Comparison of ENCODE assay signal across 14 cellular contexts in genomic region chr15:42726114-42726513, GRCh38. TPM values are rescaled to one million over a fixed set of nuclear protein-coding genes. Genes with fewer than 3 reads are reported as not detected.
A peak's percentile ranks its signal among the peaks of the same experiment; 100 is the strongest.
DNase-seq lines count a peak whose midpoint lies in the region; FAIRE-seq and TF ChIP-seq lines count a peak whose summit lies in the region.
"Had no signal": no experiment of that assay in that cellular context is flagged by ENCODE, and none has a peak within 500 bp of the region (broad histone marks: within the 10 kb centered on the region; RNA-seq: fewer than 3 reads in every experiment).

No MANE protein-coding gene starts in this region.

- peaks cover 16% of the 10 kb centered on the region for H3K9me3 Mint-ChIP-seq in glutamatergic neuron (ENCODE audit: unreplicated experiment)

- no peak for FAIRE-seq in urothelium cell line (lab: Jason Lieb, UNC)
- FAIRE-seq: GM12878, GM19239 had no signal

- no peak for TF ChIP-seq CTCF in GM13977 (IDR thresholded peaks at IDR 0.05; ENCODE audit: extremely low read depth, insufficient read depth, missing control alignments)
- no peak for TF ChIP-seq CTCF in glutamatergic neuron (IDR thresholded peaks at IDR 0.05; ENCODE audit: partially characterized antibody, unreplicated experiment)

- peak overlapping the region; percentile 68 for H3K4me3 Mint-ChIP-seq in glutamatergic neuron (ENCODE audit: unreplicated experiment)

- in situ Hi-C loops in GM13977 (cut with MboI; ENCODE audit: low pct_unique_long_range_greater_than_20kb, low sequenced_read_pairs, unreplicated experiment) = no loop called here

- H3K4me1 Mint-ChIP-seq in glutamatergic neuron (ENCODE audit: low read depth, unreplicated experiment) = peaks cover 32% of the 10 kb centered on the region

- no peaks in the 10 kb centered on the region for H3K36me3 Mint-ChIP-seq in glutamatergic neuron (ENCODE audit: unreplicated experiment)

- peaks cover 15% of the 10 kb centered on the region for H3K27me3 Mint-ChIP-seq in glutamatergic neuron (ENCODE audit: unreplicated experiment)

- H3K27ac Mint-ChIP-seq in glutamatergic neuron (ENCODE audit: unreplicated experiment) = peak overlapping the region; percentile 84

- DNase-seq in NCI-H2081 (lab: John Stamatoyannopoulos, UW) = peak; percentile 6 to 29
- DNase-seq in NCI-H2081 treated with DMSO at 0.1 percent for 48 hours (lab: John Stamatoyannopoulos, UW) = no peak
- DNase-seq in GM13977 (ENCODE audit: low spot score) = peak; percentile 14
- DNase-seq in NCI-H2171 (lab: John Stamatoyannopoulos, UW) = peak; percentile 96
- DNase-seq in glutamatergic neuron = no peak
- DNase-seq in LoVo (ENCODE audit: low spot score) = no peak
- no peak for DNase-seq in HPDE6-E6E7 (ENCODE audit: extremely low spot score)
- DNase-seq in urothelium cell line (ENCODE audit: low spot score) = no peak
- DNase-seq: C1 segment of cervical spinal cord, DMS53, NCI-H1048, NCI-H187 had no signal

RNA-seq across cellular contexts. Expression of gene CDAN1, which starts 10.8 kb away (rescaled TPM):
- 20.6 TPM for total RNA-seq in glutamatergic neuron (ENCODE audit: unreplicated experiment)

Comparison
In these comparisons a context has a peak if more than half of its experiments do, and no peak if none do; other contexts are left out.
1. DNase-seq: peak in NCI-H2081 (2 of 2), GM13977 (single experiment) and NCI-H2171 (single experiment); none in NCI-H2081 treated with DMSO at 0.1 percent for 48 hours (single experiment), glutamatergic neuron (single experiment), LoVo (single experiment), HPDE6-E6E7 (single experiment) and urothelium cell line (single experiment).